ENCODE assay signal across 8 cellular contexts in the genomic region with DNA sequence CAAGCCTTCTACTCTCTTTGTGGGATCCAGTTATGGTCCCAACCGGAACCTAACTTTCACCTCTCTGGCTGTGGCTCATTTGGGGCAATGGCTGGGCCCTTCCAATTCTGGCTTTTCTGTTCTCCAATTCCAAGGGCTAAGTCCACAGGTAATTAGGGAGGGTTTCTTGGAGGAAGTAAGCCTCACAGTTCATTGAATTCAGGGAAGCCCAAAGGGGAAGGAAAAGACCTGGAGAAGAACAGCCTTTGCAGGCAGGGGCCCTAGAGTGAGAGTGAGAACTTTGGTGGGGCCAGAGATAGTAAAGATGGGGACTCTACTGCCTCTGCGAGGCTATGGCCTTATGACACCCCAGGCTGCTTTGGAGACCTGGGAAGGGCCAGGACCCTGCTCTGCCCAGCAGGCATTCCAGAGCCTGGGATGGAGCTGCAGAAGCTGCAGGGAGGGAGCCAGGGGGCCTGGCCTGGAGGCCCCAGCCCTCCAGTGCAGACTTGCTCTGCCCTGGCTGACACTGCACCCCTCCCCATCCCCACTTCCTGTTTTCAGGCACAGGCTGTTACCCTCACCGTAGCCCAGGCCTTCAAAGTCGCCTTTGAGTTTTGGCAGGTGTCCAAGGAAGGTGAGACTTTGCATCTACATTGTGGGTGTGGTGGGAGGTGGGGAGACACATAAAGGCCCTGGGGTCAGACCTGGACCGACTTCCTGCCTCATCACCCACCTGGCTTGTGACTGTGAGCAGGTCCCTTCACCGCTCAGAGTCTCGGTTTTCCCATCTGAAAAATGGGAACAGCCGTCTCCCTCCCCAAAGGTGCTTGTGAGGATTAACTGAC. TPM values are rescaled to one million over a fixed set of nuclear protein-coding genes. Genes with fewer than 3 reads are reported as not detected.
DNase-seq lines count a peak whose midpoint lies in the region; ATAC-seq and TF ChIP-seq lines count a peak whose summit lies in the region.

No MANE protein-coding gene starts in this region.

- TF ChIP-seq CTCF in RWPE2 (IDR thresholded peaks at IDR 0.05; ENCODE audit: poor library complexity, severe bottlenecking): no peak
- no peak for TF ChIP-seq CTCF in spleen (IDR thresholded peaks at IDR 0.05 in 8 of 11, conservative IDR thresholded peaks at IDR 0.05 in 3 of 11)
- no peak for TF ChIP-seq CTCF in foreskin fibroblast (IDR thresholded peaks at IDR 0.05; ENCODE audit: low read depth, low read length)

- no peak for TF ChIP-seq POLR2A in spleen (IDR thresholded peaks at IDR 0.05)

- H3K27me3 ChIP-seq in RWPE2 (ENCODE audit: insufficient read depth, poor library complexity, severe bottlenecking): no peaks in the 10 kb centered on the region
- no peaks in the 10 kb centered on the region for H3K27me3 ChIP-seq in spleen (replicated peaks in 1 of 7)

- H3K4me1 ChIP-seq in RWPE2 (ENCODE audit: insufficient read depth, poor library complexity, severe bottlenecking) (peaks cover 46% of the 10 kb centered on the region), spleen (peaks cover 75 to 100% (median 98%) of the 10 kb centered on the region in 6 donors)

- H3K4me3 Mint-ChIP-seq in activated naive CD4-positive, alpha-beta T cell treated with anti-CD3 and anti-CD28 coated beads, Interleukin-2, amount 50 U/mL, for 24 hours: peak overlapping the region; percentile 91

- ATAC-seq in GM21619 (IDR thresholded peaks at IDR 0.05; ENCODE audit: unreplicated experiment): peak; percentile 70
- ATAC-seq in RWPE2 (ENCODE audit: low read depth): peak; percentile 59

- H3K36me3 Mint-ChIP-seq in activated naive CD4-positive, alpha-beta T cell treated with anti-CD3 and anti-CD28 coated beads, Interleukin-2, amount 50 U/mL, for 24 hours: no peaks in the 10 kb centered on the region

- H3K27ac Mint-ChIP-seq in activated naive CD4-positive, alpha-beta T cell treated with anti-CD3 and anti-CD28 coated beads, Interleukin-2, amount 50 U/mL, for 24 hours: peak overlapping the region; percentile 98

- intact Hi-C loops in spleen (cut with DNase I; ENCODE audit: low total_unique reads): no loop called here

- peaks cover 92% of the 10 kb centered on the region for H3K4me1 Mint-ChIP-seq in activated naive CD4-positive, alpha-beta T cell treated with anti-CD3 and anti-CD28 coated beads, Interleukin-2, amount 50 U/mL, for 24 hours

- H3K27ac ChIP-seq in RWPE2 (ENCODE audit: poor library complexity, severe bottlenecking): peak overlapping the region; percentile 45
- peak overlapping the region; percentile 66 to 92 (median 86) for H3K27ac ChIP-seq in spleen

- H3K9me3 ChIP-seq in RWPE2 (ENCODE audit: severe bottlenecking): no peaks in the 10 kb centered on the region
- no peaks in the 10 kb centered on the region for H3K9me3 ChIP-seq in spleen

- H3K9me3 Mint-ChIP-seq in activated naive CD4-positive, alpha-beta T cell treated with anti-CD3 and anti-CD28 coated beads, Interleukin-2, amount 50 U/mL, for 24 hours: no peaks in the 10 kb centered on the region

- peak; percentile 89 for DNase-seq in COLO668 (lab: John Stamatoyannopoulos, UW; ENCODE audit: unreplicated experiment)
- DNase-seq in RWPE2 (ENCODE audit: low spot score): no peak
- DNase-seq in spleen: peak; percentile 92
- DNase-seq in SIG-M5 (lab: John Stamatoyannopoulos, UW): no peak
- DNase-seq in dermis blood vessel endothelial cell: no peak
- no peak for DNase-seq in foreskin fibroblast

- H3K4me3 ChIP-seq in RWPE2 (ENCODE audit: severe bottlenecking) (no peak overlapping the region), spleen (peak overlapping the region in 7 of 8 donors; percentile 2 to 62 (median 29)), foreskin fibroblast (ENCODE audit: low read depth in 1 of 2, low read length in 2 of 2) (no peak overlapping the region)

- 37 to 62% (median 42%) methylated on average over 7 to 8 of the region's 8 CpGs for WGBS in spleen, 5 donors

- no peaks in the 10 kb centered on the region for H3K27me3 Mint-ChIP-seq in activated naive CD4-positive, alpha-beta T cell treated with anti-CD3 and anti-CD28 coated beads, Interleukin-2, amount 50 U/mL, for 24 hours

- H3K36me3 ChIP-seq in RWPE2 (ENCODE audit: low read depth) (peaks cover 16% of the 10 kb centered on the region), spleen (peaks cover 0 to 94% (median 14%) of the 10 kb centered on the region in 6 donors)

RNA-seq across cellular contexts. Expression of gene LDLRAP1, which starts 18.9 kb away (rescaled TPM):
- total RNA-seq in spleen: 100 to 1,000 TPM in 1 of 7 donors, 10 to 100 TPM in 6; 62.6 to 105 (median 82.3) TPM
- 10 to 100 TPM; 21.7 to 45.9 (median 28.4) TPM for polyA plus RNA-seq in spleen
- total RNA-seq in dermis blood vessel endothelial cell: 22.0 and 31.8 TPM in 2 replicates

RNA-seq across cellular contexts. Expression of gene MAN1C1, which starts 54.3 kb away (rescaled TPM):
- total RNA-seq in spleen (10 to 100 TPM; 25.0 to 54.3 (median 47.2) TPM), dermis blood vessel endothelial cell (2.5 and 3.1 TPM in 2 replicates)
- polyA plus RNA-seq in spleen: 1 to 10 TPM; 4.6 to 7.0 (median 6.9) TPM

Comparison
In these comparisons a context has a peak if more than half of its experiments do, and no peak if none do; other contexts are left out.
1. DNase-seq: peak in COLO668 (single experiment) and spleen (single experiment); none in RWPE2 (single experiment), SIG-M5 (single experiment), dermis blood vessel endothelial cell (single experiment) and foreskin fibroblast (0 of 2).
2. H3K4me3 ChIP-seq: peak in spleen (7 of 8); none in RWPE2 (single experiment) and foreskin fibroblast (0 of 2).